11 cellular contexts compared by ENCODE assay signal in the genomic region with DNA sequence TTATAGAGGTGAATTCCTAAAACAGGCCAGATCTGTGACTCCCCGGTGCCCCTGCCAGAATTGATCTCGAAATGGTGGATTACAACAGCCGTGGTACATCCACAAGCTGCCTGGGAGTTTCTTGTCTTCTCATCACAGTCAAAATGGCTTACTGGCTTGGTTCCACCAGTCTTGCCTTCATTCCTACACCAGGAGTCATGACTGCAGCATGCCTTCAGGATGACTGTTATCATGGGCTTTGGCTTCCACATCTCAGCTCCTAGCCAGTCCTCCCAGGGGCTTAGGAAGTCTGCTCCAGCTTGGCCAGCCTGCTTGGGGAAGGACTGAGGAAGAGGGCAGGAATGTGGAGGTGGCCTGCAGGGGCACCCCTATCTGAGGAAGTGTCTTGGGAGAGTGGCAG.
DNase-seq lines count a peak whose midpoint lies in the region; TF ChIP-seq lines count a peak whose summit lies in the region.
"Had no signal": no experiment of that assay in that cellular context is flagged by ENCODE, and none has a peak within 500 bp of the region (broad histone marks: within the 10 kb centered on the region; RNA-seq: fewer than 3 reads in every experiment).

No MANE protein-coding gene starts in this region.

- peaks cover 0 to 20% (median 15%) of the 10 kb centered on the region in 8 donors for H3K9me3 ChIP-seq in spleen
- peaks cover 0 to 3% (median 0%) of the 10 kb centered on the region in 4 donors for H3K9me3 ChIP-seq in Peyer's patch

- H3K27me3 ChIP-seq in spleen (replicated peaks in 1 of 7) (no peaks in the 10 kb centered on the region), Peyer's patch (no peaks in the 10 kb centered on the region)
- H3K27me3 ChIP-seq: suprapubic skin had no signal

- WGBS in spleen, 5 donors = 74 to 99% (median 96%) methylated on average over 3 of the region's 3 CpGs

- DNase-seq in AG20443 (ENCODE audit: low spot score) = peak; percentile 93
- peak; percentile 98 for DNase-seq in NCI-H226
- no peak for DNase-seq in epithelial cell of prostate (ENCODE audit: low read depth, low spot score)
- peak; percentile 97 for DNase-seq in non-pigmented ciliary epithelial cell (ENCODE audit: low read depth)
- DNase-seq in spleen = no peak
- no peak for DNase-seq in NCI-H2227 (lab: John Stamatoyannopoulos, UW; ENCODE audit: unreplicated experiment)
- DNase-seq in SIG-M5 treated with dmso at 0.1 percent for 504 hours (lab: John Stamatoyannopoulos, UW; ENCODE audit: unreplicated experiment) = no peak
- DNase-seq in Peyer's patch = no peak
- DNase-seq: activated CD8-positive, alpha-beta memory T cell treated with anti-CD3 and anti-CD28 coated beads, Interleukin-2, amount 50 U/mL, for 48 hours; DMS153 had no signal

- H3K4me3 ChIP-seq in spleen = no peak overlapping the region
- no peak overlapping the region for H3K4me3 ChIP-seq in Peyer's patch
- H3K4me3 ChIP-seq: suprapubic skin had no signal

- TF ChIP-seq CTCF in spleen (IDR thresholded peaks at IDR 0.05 in 8 of 11, conservative IDR thresholded peaks at IDR 0.05 in 3 of 11) (no peak), Peyer's patch (IDR thresholded peaks at IDR 0.05) (no peak)

- H3K36me3 ChIP-seq in spleen (no peaks in the 10 kb centered on the region), Peyer's patch (no peaks in the 10 kb centered on the region)
- H3K36me3 ChIP-seq: suprapubic skin had no signal

- intact Hi-C loops in spleen (cut with DNase I; ENCODE audit: low total_unique reads) = no loop called here

- no peaks in the 10 kb centered on the region for H3K4me1 ChIP-seq in spleen
- H3K4me1 ChIP-seq in Peyer's patch = no peaks in the 10 kb centered on the region
- H3K4me1 ChIP-seq: suprapubic skin had no signal

- TF ChIP-seq POLR2A in spleen (IDR thresholded peaks at IDR 0.05) = no peak
- no peak for TF ChIP-seq POLR2A in Peyer's patch (IDR thresholded peaks at IDR 0.05)

- H3K27ac ChIP-seq in epithelial cell of prostate (peak overlapping the region; percentile 71), spleen (no peak overlapping the region), Peyer's patch (no peak overlapping the region)
- H3K27ac ChIP-seq: suprapubic skin had no signal

Comparison
In these comparisons a context has a peak if more than half of its experiments do, and no peak if none do; other contexts are left out.
1. DNase-seq: peak in AG20443 (single experiment), NCI-H226 (single experiment) and non-pigmented ciliary epithelial cell (single experiment); none in epithelial cell of prostate (single experiment), spleen (single experiment), NCI-H2227 (single experiment), SIG-M5 treated with dmso at 0.1 percent for 504 hours (single experiment) and Peyer's patch (0 of 3).